In the genomic region with DNA sequence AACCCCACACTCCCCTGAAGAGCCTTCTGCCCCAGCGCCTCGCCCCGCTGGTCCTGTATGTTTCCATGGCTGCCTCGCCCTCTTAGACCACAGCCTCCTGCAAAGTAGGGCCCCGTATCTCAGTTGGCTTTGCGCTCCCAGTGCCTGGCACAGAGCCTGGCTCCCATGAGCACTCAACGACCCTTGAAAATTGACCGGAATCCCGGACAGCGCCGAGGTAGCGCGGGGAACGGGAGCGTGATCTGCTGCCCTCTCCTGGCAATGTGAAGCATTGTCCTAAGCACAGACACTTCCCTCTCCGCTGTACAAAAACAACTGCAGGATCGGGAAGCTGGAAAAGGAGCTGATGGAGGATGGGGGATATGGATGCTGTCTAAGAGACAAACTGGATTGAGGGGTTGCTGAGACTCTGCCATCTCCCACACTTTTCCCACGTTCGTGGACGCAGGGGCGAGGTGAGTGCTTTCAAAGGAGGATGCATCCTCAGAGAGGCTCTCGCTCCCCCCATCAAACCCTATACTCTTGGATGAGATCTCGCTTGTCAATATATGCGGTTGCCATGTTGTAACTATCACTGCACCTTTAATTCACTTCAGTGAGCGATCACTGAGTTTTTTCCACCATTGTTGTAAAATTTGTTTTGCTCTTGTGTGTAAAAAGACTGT, we compare ENCODE assay signal across 9 cellular contexts. TPM values are rescaled to one million over a fixed set of nuclear protein-coding genes. Genes with fewer than 3 reads are reported as not detected.
DNase-seq lines count a peak whose midpoint lies in the region; ATAC-seq and TF ChIP-seq lines count a peak whose summit lies in the region.
"Had no signal": no experiment of that assay in that cellular context is flagged by ENCODE, and none has a peak within 500 bp of the region (broad histone marks: within the 10 kb centered on the region; RNA-seq: fewer than 3 reads in every experiment).

No MANE protein-coding gene starts in this region.

- peak; percentile 77 for DNase-seq in DMS79 treated with DMSO at 0.1 percent for 48 hours (lab: John Stamatoyannopoulos, UW)
- DNase-seq in LHCN-M2 (ENCODE audit: low read depth) = peak; percentile 38
- DNase-seq in left cardiac atrium = peak; percentile 68
- DNase-seq in progenitor cell of endocrine pancreas (ENCODE audit: low spot score, unreplicated experiment) = peak; percentile 59
- no peak for DNase-seq in SKM-1 (lab: John Stamatoyannopoulos, UW; ENCODE audit: unreplicated experiment)

- H3K9me3 Mint-ChIP-seq in progenitor cell of endocrine pancreas (ENCODE audit: low read depth) = no peaks in the 10 kb centered on the region

- no peak for TF ChIP-seq POLR2A in GM18505 (IDR thresholded peaks at IDR 0.05; ENCODE audit: borderline replicate concordance, extremely low read depth, insufficient read depth, insufficient read length)

- ATAC-seq in SK-N-SH treated with all-trans-retinoic acid at 6 μM for 48 hours = peak; percentile 99
- peak; percentile 97 for ATAC-seq in left cardiac atrium
- no peak for ATAC-seq in GM18505 (IDR thresholded peaks at IDR 0.05; ENCODE audit: unreplicated experiment)

- peak overlapping the region; percentile 64 for H3K27ac ChIP-seq in angular gyrus (ENCODE audit: low read depth, low read length)

- H3K4me3 Mint-ChIP-seq in progenitor cell of endocrine pancreas (ENCODE audit: low read depth) = no peak overlapping the region

- H3K4me1 Mint-ChIP-seq in progenitor cell of endocrine pancreas (ENCODE audit: low read depth) = peaks cover 18% of the 10 kb centered on the region

- peaks cover 68% of the 10 kb centered on the region for H3K27me3 Mint-ChIP-seq in progenitor cell of endocrine pancreas

- no peak overlapping the region for H3K27ac Mint-ChIP-seq in progenitor cell of endocrine pancreas

- intact Hi-C loops in left cardiac atrium (cut with DNase I) = loop anchor here in 1 of 2 donors (2.0 kb wide), 1 partner anchor 43 kb away; no protein-coding TSS in a partner anchor

- H3K36me3 Mint-ChIP-seq in progenitor cell of endocrine pancreas (ENCODE audit: insufficient read depth) = no peaks in the 10 kb centered on the region

- TF ChIP-seq CTCF in progenitor cell of endocrine pancreas (IDR thresholded peaks at IDR 0.05; ENCODE audit: unreplicated experiment) = peak; percentile 97

TF ChIP-seq in SK-N-SH treated with all-trans-retinoic acid at 6 μM for 48 hours, 23 proteins besides CTCF, POLR2A, EP300 and RAD21:
- TF ChIP-seq ZC3H10 (CRISPR knock-in tag; IDR thresholded peaks at IDR 0.05) (no peak), ZNF70 (CRISPR knock-in tag; IDR thresholded peaks at IDR 0.05) (no peak), CSDC2 (CRISPR knock-in tag; IDR thresholded peaks at IDR 0.05) (no peak), ZNF565 (CRISPR knock-in tag; conservative IDR thresholded peaks at IDR 0.05; ENCODE audit: low read depth) (no peak), ZFP30 (CRISPR knock-in tag; IDR thresholded peaks at IDR 0.05) (no peak), OSR1 (CRISPR knock-in tag; IDR thresholded peaks at IDR 0.05) (no peak), ARNTL (CRISPR knock-in tag; IDR thresholded peaks at IDR 0.05; ENCODE audit: borderline replicate concordance, low read depth) (no peak)
- TF ChIP-seq, protein P1, sequence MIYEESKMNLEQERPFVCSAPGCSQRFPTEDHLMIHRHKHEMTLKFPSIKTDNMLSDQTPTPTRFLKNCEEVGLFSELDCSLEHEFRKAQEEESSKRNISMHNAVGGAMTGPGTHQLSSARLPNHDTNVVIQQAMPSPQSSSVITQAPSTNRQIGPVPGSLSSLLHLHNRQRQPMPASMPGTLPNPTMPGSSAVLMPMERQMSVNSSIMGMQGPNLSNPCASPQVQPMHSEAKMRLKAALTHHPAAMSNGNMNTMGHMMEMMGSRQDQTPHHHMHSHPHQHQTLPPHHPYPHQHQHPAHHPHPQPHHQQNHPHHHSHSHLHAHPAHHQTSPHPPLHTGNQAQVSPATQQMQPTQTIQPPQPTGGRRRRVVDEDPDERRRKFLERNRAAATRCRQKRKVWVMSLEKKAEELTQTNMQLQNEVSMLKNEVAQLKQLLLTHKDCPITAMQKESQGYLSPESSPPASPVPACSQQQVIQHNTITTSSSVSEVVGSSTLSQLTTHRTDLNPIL (CRISPR knock-in tag; IDR thresholded peaks at IDR 0.05; ENCODE audit: low read depth) = no peak

RNA-seq across cellular contexts. Expression of a gene that starts 10.7 kb away (rescaled TPM):
- 50.0 and 55.5 TPM in 2 replicates for total RNA-seq in LHCN-M2 (2014; rRNA removed)
- polyA plus RNA-seq in LHCN-M2 (2012) = 31.3 TPM
- 10 to 100 TPM; 38.5 to 61.4 TPM for total RNA-seq in left cardiac atrium
- 132 and 149 TPM in 2 replicates for total RNA-seq in progenitor cell of endocrine pancreas

RNA-seq across cellular contexts. Expression of a gene that starts 28.4 kb away (rescaled TPM):
- total RNA-seq in LHCN-M2 (2014; rRNA removed) = 13.9 and 14.6 TPM in 2 replicates
- polyA plus RNA-seq in LHCN-M2 (2012) = 27.6 TPM
- 10 to 100 TPM; 16.4 TPM for total RNA-seq in left cardiac atrium
- 85.3 and 89.3 TPM in 2 replicates for total RNA-seq in progenitor cell of endocrine pancreas

RNA-seq across cellular contexts. Expression of a gene that starts 50.8 kb away (rescaled TPM):
- not detected in 2 replicates for total RNA-seq in LHCN-M2 (2014; rRNA removed)
- 0.28 TPM for polyA plus RNA-seq in LHCN-M2 (2012)
- total RNA-seq in left cardiac atrium = 1 to 10 TPM; 1.8 to 2.8 TPM
- total RNA-seq in progenitor cell of endocrine pancreas = not detected in 2 replicates
- total RNA-seq: activated CD8-positive, alpha-beta memory T cell treated with anti-CD3 and anti-CD28 coated beads for 36 hours had no signal
